Comparison of ENCODE assay signal across 8 cellular contexts in the genomic region with DNA sequence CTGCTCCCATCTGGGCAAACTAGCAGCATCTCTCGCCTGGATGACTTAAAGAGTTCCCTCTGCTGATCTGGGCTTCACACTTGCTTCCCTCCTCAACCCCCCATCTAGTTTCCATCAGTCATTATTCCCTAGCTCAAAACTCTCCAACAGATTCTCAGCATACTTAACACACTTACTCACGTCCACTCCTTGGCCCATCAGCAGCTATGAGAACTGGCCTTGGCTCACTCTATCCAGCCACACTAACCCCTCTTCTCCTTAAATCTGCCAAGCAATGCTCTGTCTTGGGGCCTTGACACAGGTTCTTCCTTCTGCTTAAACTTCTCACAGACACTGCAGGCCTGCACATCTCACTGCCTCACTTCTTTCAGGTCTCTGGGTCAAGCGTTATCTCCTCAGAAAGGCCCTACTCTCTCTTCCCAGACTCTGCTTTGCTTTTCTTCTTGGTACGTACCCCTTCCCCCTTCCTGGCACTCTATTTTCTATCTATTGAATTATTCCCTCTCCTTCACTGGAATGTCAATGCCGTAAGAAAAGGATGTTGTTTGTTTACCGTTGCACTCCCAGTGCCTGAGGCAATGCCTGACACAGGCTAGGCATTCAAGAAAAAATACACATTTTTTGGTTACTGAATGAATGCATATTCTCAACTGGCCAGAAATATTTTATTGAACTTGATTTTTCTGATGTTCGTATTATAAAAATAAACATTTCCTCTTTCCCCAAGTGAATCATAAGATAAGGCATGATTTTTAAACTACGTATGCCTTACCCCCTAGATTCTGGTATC. TPM values are rescaled to one million over a fixed set of nuclear protein-coding genes. Genes with fewer than 3 reads are reported as not detected.
DNase-seq lines count a peak whose midpoint lies in the region; ATAC-seq, FAIRE-seq and TF ChIP-seq lines count a peak whose summit lies in the region.

No MANE protein-coding gene starts in this region.

- FAIRE-seq in HTR-8/SVneo (lab: Jason Lieb, UNC) (peak; percentile 77), kidney (lab: Jason Lieb, UNC) (no peak)

- no peak for TF ChIP-seq EP300 in upper lobe of left lung (IDR thresholded peaks at IDR 0.05)

- DNase-seq in HTR-8/SVneo (ENCODE audit: insufficient read length, low spot score) (peak; percentile 45), mammary epithelial cell (peak; percentile 29), kidney tubule cell (ENCODE audit: low spot score) (peak; percentile 96), upper lobe of left lung (no peak), kidney (no peak)

- TF ChIP-seq CTCF in mammary epithelial cell (conservative IDR thresholded peaks at IDR 0.05 in 1 of 2, IDR thresholded peaks at IDR 0.05 in 1 of 2; ENCODE audit: extremely low read depth in 1 of 2, insufficient read depth in 1 of 2, low read depth in 1 of 2, low read length in 2 of 2): no peak
- no peak for TF ChIP-seq CTCF in upper lobe of left lung (IDR thresholded peaks at IDR 0.05)
- no peak for TF ChIP-seq CTCF in kidney (IDR thresholded peaks at IDR 0.05; ENCODE audit: borderline replicate concordance, extremely low read depth, insufficient read depth)

- no peaks in the 10 kb centered on the region for H3K27me3 ChIP-seq in mammary epithelial cell (ENCODE audit: insufficient read depth, low read length)
- no peaks in the 10 kb centered on the region for H3K27me3 ChIP-seq in upper lobe of left lung

- intact Hi-C loops in mammary epithelial cell (cut with micrococcal nuclease): no loop called here
- intact Hi-C loops in kidney (cut with DNase I): no loop called here

- H3K9ac ChIP-seq in mammary epithelial cell (ENCODE audit: insufficient read depth, low read length): no peak overlapping the region
- H3K9ac ChIP-seq in kidney (ENCODE audit: low read length in 2 of 2): no peak overlapping the region

- ATAC-seq in upper lobe of left lung (ENCODE audit: low FRiP score in 2 of 2): peak; percentile 76 to 88
- no peak for ATAC-seq in HG03280 (IDR thresholded peaks at IDR 0.05; ENCODE audit: unreplicated experiment)
- no peak for ATAC-seq in HG02763 (IDR thresholded peaks at IDR 0.05; ENCODE audit: unreplicated experiment)
- no peak for ATAC-seq in HG02798 (IDR thresholded peaks at IDR 0.05; ENCODE audit: poor library complexity, unreplicated experiment)

- H3K4me2 ChIP-seq in mammary epithelial cell (ENCODE audit: insufficient read depth, low read depth, low read length): peak overlapping the region; percentile 31

- WGBS in mammary epithelial cell (ENCODE audit: low coverage, missing lambda C conversion rate): 73% methylated on average over 8 of the region's 8 CpGs
- 59 to 64% methylated on average over 8 of the region's 8 CpGs for WGBS in upper lobe of left lung, 2 donors

- BruUV-seq in mammary epithelial cell (replicated peaks; lab: Mats Ljungman, UMichigan): no TSS peak

- H4K20me1 ChIP-seq in mammary epithelial cell (ENCODE audit: insufficient read depth, low read length): no peaks in the 10 kb centered on the region

- CTCF ChIA-PET in mammary epithelial cell (lab: Charles Lee; ENCODE audit: low non-redundant PET): interaction anchor here (0.6 kb wide), 2 partner anchors 21 to 444 kb away, joined by 3 to 5 read pairs; no protein-coding TSS in a partner anchor

- in situ Hi-C loops in mammary epithelial cell (cut with MboI; ENCODE audit: low sequenced_read_pairs in 2 of 2): no loop called here

- no peak overlapping the region for H2AFZ ChIP-seq in mammary epithelial cell (ENCODE audit: low read depth, low read length)

- H3K79me2 ChIP-seq in mammary epithelial cell (ENCODE audit: insufficient read depth, low read length): peaks cover 100% of the 10 kb centered on the region

- H3K9me3 ChIP-seq in mammary epithelial cell (replicated peaks; ENCODE audit: insufficient read depth, low read length): no peaks in the 10 kb centered on the region
- no peaks in the 10 kb centered on the region for H3K9me3 ChIP-seq in upper lobe of left lung
- H3K9me3 ChIP-seq in kidney (ENCODE audit: control insufficient read depth in 1 of 2, low read length in 2 of 2): no peaks in the 10 kb centered on the region

- peaks cover 22% of the 10 kb centered on the region for H3K4me1 ChIP-seq in mammary epithelial cell (ENCODE audit: insufficient read depth, low read length)
- H3K4me1 ChIP-seq in upper lobe of left lung: peaks cover 4 to 45% (median 22%) of the 10 kb centered on the region in 4 donors
- H3K4me1 ChIP-seq in kidney (ENCODE audit: control insufficient read depth in 1 of 2, insufficient read depth in 1 of 2, low read depth in 1 of 2, low read length in 2 of 2): peaks cover 15 to 30% of the 10 kb centered on the region in 2 donors

- H3K36me3 ChIP-seq in mammary epithelial cell (ENCODE audit: insufficient read depth, low read length) (no peaks in the 10 kb centered on the region), upper lobe of left lung (no peaks in the 10 kb centered on the region), kidney (ENCODE audit: control insufficient read depth in 1 of 2, insufficient read depth in 2 of 2, low read length in 2 of 2) (no peaks in the 10 kb centered on the region)

- TF ChIP-seq POLR2A in upper lobe of left lung (IDR thresholded peaks at IDR 0.05): no peak

- dilution Hi-C loops in mammary epithelial cell (cut with HindIII; ENCODE audit: low sequenced_read_pairs): no loop called here

- no peak overlapping the region for H3K4me3 ChIP-seq in mammary epithelial cell (replicated peaks in 1 of 3; ENCODE audit: insufficient read depth in 1 of 3, low read depth in 2 of 3, low read length in 3 of 3)
- no peak overlapping the region for H3K4me3 ChIP-seq in upper lobe of left lung
- no peak overlapping the region for H3K4me3 ChIP-seq in kidney (ENCODE audit: low read length in 2 of 2)

- peak overlapping the region; percentile 60 for H3K27ac ChIP-seq in mammary epithelial cell (ENCODE audit: insufficient read depth, low read depth, low read length)
- H3K27ac ChIP-seq in upper lobe of left lung: peak overlapping the region in 3 of 4 donors; percentile 15 to 73 (median 25)
- no peak overlapping the region for H3K27ac ChIP-seq in kidney (ENCODE audit: low read depth in 2 of 2, low read length in 2 of 2)

RNA-seq across cellular contexts. Expression of gene GNG12, which starts 41.4 kb away (rescaled TPM):
- total RNA-seq in mammary epithelial cell (100 to 1,000 TPM; 130 to 183 TPM), upper lobe of left lung (10 to 100 TPM; 14.3 to 54.6 (median 45.1) TPM), kidney (89.3 TPM)
- polyA plus RNA-seq in mammary epithelial cell (83.7 TPM), kidney (ENCODE audit: insufficient read depth, low read depth, low replicate concordance) (46.1 TPM)
- polyA minus RNA-seq in mammary epithelial cell: 154 TPM

Comparison
In these comparisons a context has a peak if more than half of its experiments do, and no peak if none do; other contexts are left out.
1. DNase-seq: peak in HTR-8/SVneo (single experiment), mammary epithelial cell (single experiment) and kidney tubule cell (single experiment); none in upper lobe of left lung (0 of 2) and kidney (single experiment).
2. H3K27ac ChIP-seq: peak in mammary epithelial cell (single experiment) and upper lobe of left lung (3 of 4); none in kidney (0 of 2).
3. ATAC-seq: peak in upper lobe of left lung (2 of 2); none in HG03280 (single experiment), HG02763 (single experiment) and HG02798 (single experiment).